19 cellular contexts compared by ENCODE assay signal in the genomic region with DNA sequence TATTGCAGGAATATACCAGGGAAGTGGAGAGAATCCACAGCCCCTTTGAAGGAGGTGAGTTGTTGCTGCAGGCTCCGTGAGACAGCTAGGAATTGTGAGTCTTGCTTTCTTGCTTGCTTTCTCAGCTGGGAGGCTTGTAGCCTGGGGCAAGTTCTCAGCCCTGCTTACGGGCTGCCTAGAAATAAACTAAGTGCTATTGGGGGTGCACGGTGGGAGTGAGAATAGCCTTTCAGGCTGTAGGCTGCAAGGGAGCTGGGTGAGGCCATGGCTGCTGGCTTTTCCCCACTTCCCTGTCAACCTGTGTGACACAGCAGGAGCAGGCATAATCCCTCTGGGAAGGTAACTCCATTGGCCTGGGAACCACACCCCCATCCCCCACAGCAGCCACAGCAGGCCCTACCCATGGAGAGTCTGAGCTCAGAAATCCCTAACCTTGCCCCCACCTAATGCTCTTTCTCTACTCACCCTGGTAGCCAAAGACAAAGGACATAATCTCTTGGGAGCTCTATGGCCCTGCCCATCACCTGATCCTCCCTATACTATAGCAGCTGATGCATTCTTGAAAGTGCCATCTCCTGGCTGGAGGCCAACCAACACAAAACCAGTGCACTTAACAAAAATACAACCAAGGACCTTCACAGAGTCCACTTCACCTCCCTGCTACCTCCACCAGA.
DNase-seq lines count a peak whose midpoint lies in the region; TF ChIP-seq lines count a peak whose summit lies in the region.
"Had no signal": no experiment of that assay in that cellular context is flagged by ENCODE, and none has a peak within 500 bp of the region (broad histone marks: within the 10 kb centered on the region; RNA-seq: fewer than 3 reads in every experiment).

No MANE protein-coding gene starts in this region.

- H3K27me3 ChIP-seq in H9 (ENCODE audit: insufficient read depth, low read length) (no peaks in the 10 kb centered on the region), mesendoderm (ENCODE audit: insufficient read depth, low read length, poor library complexity) (no peaks in the 10 kb centered on the region)

- H3K4ac ChIP-seq in H9 (ENCODE audit: low read depth, low read length) (no peak overlapping the region), mesendoderm (ENCODE audit: low read depth, low read length) (no peak overlapping the region)

- H2AK5ac ChIP-seq in H9 (ENCODE audit: insufficient read length, low read length) (no peak overlapping the region), mesendoderm (ENCODE audit: low read length) (no peak overlapping the region)

- no peaks in the 10 kb centered on the region for H3K36me3 ChIP-seq in mesendoderm (ENCODE audit: control insufficient read depth, insufficient read depth, low read length)

- no peak overlapping the region for H2BK12ac ChIP-seq in H9 (ENCODE audit: insufficient read length, low read depth, low read length)

- H2BK120ac ChIP-seq in H9 (ENCODE audit: low read depth, low read length, poor library complexity, severe bottlenecking) = no peak overlapping the region
- no peak overlapping the region for H2BK120ac ChIP-seq in mesendoderm (ENCODE audit: low read depth, low read length)

- H3K9me3 ChIP-seq in H9 (ENCODE audit: control insufficient read depth, low read depth, low read length) = no peaks in the 10 kb centered on the region
- H3K9me3 ChIP-seq: A549, SK-N-SH had no signal

- H3K23me2 ChIP-seq in H9 (ENCODE audit: insufficient read length, low read depth, low read length, poor library complexity, severe bottlenecking) = no peaks in the 10 kb centered on the region

- no peak overlapping the region for H3K23ac ChIP-seq in H9 (ENCODE audit: insufficient read length, low read depth, low read length)
- no peak overlapping the region for H3K23ac ChIP-seq in mesendoderm (ENCODE audit: low read length)

- H3K27ac ChIP-seq in H9 (ENCODE audit: insufficient read length, low read depth, low read length) (no peak overlapping the region), mesendoderm (ENCODE audit: low read depth, low read length) (no peak overlapping the region)
- H3K27ac ChIP-seq: A549, PC-9, RWPE1 had no signal

- no peak overlapping the region for H3K18ac ChIP-seq in H9 (ENCODE audit: insufficient read length, low read depth, low read length)
- no peak overlapping the region for H3K18ac ChIP-seq in mesendoderm (ENCODE audit: low read length)

- no peak overlapping the region for H3K4me3 ChIP-seq in mesendoderm (ENCODE audit: low read length)
- H3K4me3 ChIP-seq: A549, GM12878, PC-9 had no signal

- H3K79me1 ChIP-seq in H9 (ENCODE audit: insufficient read depth, low read depth, low read length, poor library complexity, severe bottlenecking) (no peaks in the 10 kb centered on the region), mesendoderm (ENCODE audit: low read length) (no peaks in the 10 kb centered on the region)

- H4K91ac ChIP-seq in H9 (ENCODE audit: insufficient read length, low read depth, low read length) = no peak overlapping the region

- H3K79me2 ChIP-seq in H9 (ENCODE audit: insufficient read depth, low read length) (no peaks in the 10 kb centered on the region), mesendoderm (ENCODE audit: control insufficient read depth, insufficient read depth, low read length) (no peaks in the 10 kb centered on the region)

- H3K56ac ChIP-seq in H9 (ENCODE audit: insufficient read length, low read depth, low read length) = no peak overlapping the region
- peak overlapping the region; percentile 0 for H3K56ac ChIP-seq in mesendoderm (ENCODE audit: low read length)

- H4K5ac ChIP-seq in H9 (ENCODE audit: insufficient read length, low read depth, low read length) = no peak overlapping the region
- H4K5ac ChIP-seq in mesendoderm (ENCODE audit: low read length) = no peak overlapping the region

- H3T11ph ChIP-seq in H9 (ENCODE audit: low read length) = no peak overlapping the region

- DNase-seq in ELF-1 (ENCODE audit: low read depth, low spot score) (peak; percentile 75), H9 (peak; percentile 28), NCI-H69 (lab: John Stamatoyannopoulos, UW) (peak; percentile 74), mesendoderm (peak; percentile 54), SIG-M5 treated with dmso at 0.1 percent for 504 hours (lab: John Stamatoyannopoulos, UW; ENCODE audit: unreplicated experiment) (no peak), HT-29 (ENCODE audit: low spot score) (no peak)
- DNase-seq in stimulated activated CD4-positive, alpha-beta T cell treated with anti-CD3 and anti-CD28 coated beads, Interleukin-15, amount 100 ng/mL, for 24 hours = no peak
- DNase-seq: DMS79, NCI-H1694, NCI-H226, NCI-H524 treated with DMSO at 0.1 percent for 48 hours, PC-9, SHP77 treated with DMSO at 0.1 percent for 48 hours, SK-N-SH had no signal

- no peak for TF ChIP-seq CTCF in H9 (conservative IDR thresholded peaks at IDR 0.05)

- no peak overlapping the region for H2AFZ ChIP-seq in H9 (ENCODE audit: low read length)
- H2AFZ ChIP-seq: PC-9 had no signal

- no peaks in the 10 kb centered on the region for H4K20me1 ChIP-seq in H9 (ENCODE audit: control insufficient read depth, insufficient read depth, insufficient read length)

- no peaks in the 10 kb centered on the region for H3K4me1 ChIP-seq in H9 (ENCODE audit: insufficient read depth, low read length)
- no peaks in the 10 kb centered on the region for H3K4me1 ChIP-seq in mesendoderm (ENCODE audit: control insufficient read depth, low read depth, low read length)
- H3K4me1 ChIP-seq: A549 had no signal

- H2BK15ac ChIP-seq in H9 (ENCODE audit: low read depth, low read length) (no peak overlapping the region), mesendoderm (replicated peaks; ENCODE audit: low read depth) (no peak overlapping the region)

- H3K9me3 Mint-ChIP-seq in H9 = peaks cover 0 to 3% of the 10 kb centered on the region in 2 experiments; a peak in 4 of 5 replicates

- no peak overlapping the region for H3K4me2 ChIP-seq in H9 (ENCODE audit: insufficient read depth, insufficient read length, low read length)
- no peak overlapping the region for H3K4me2 ChIP-seq in mesendoderm (ENCODE audit: low read length)
- H3K4me2 ChIP-seq: A549, PC-9, SK-N-SH had no signal

- H2BK20ac ChIP-seq in H9 (ENCODE audit: low read depth, low read length, poor library complexity, severe bottlenecking) = no peak overlapping the region

- H3K27me3 Mint-ChIP-seq in H9 (ENCODE audit: low read depth) = no peaks in the 10 kb centered on the region
- H3K27me3 Mint-ChIP-seq: B cell had no signal

- no CpG with 5 or more reads among the region's 3 CpGs for WGBS in H9 (ENCODE audit: extremely low coverage, insufficient read length, low lambda C conversion rate)
- WGBS in mesendoderm (ENCODE audit: extremely low coverage, insufficient coverage, low lambda C conversion rate) = no CpG with 5 or more reads among the region's 3 CpGs

- H3K4me1 Mint-ChIP-seq in H9 = peaks cover 6 to 12% of the 10 kb centered on the region in 2 experiments
- H3K4me1 Mint-ChIP-seq: CD14-positive monocyte had no signal

- H3K14ac ChIP-seq in H9 (ENCODE audit: insufficient read depth, low read length) = no peak overlapping the region

- peaks cover 0 to 5% (median 0%) of the 10 kb centered on the region in 3 experiments; a peak in 4 of 7 replicates for H3K36me3 Mint-ChIP-seq in H9 (ENCODE audit: insufficient read depth in 1 of 3, low read depth in 3 of 3)
- H3K36me3 Mint-ChIP-seq: CD14-positive monocyte had no signal

- H4K8ac ChIP-seq in H9 (replicated peaks; ENCODE audit: insufficient read length, low read depth, low read length) (no peak overlapping the region), mesendoderm (ENCODE audit: low read depth, low read length) (no peak overlapping the region)

- H2BK5ac ChIP-seq in H9 (ENCODE audit: insufficient read length, low read length) = no peak overlapping the region
- H2BK5ac ChIP-seq in mesendoderm (ENCODE audit: low read length) = no peak overlapping the region

- peak overlapping the region in 2 of 3 experiments; percentile 10 to 26; a peak in 1 of 7 replicates for H3K27ac Mint-ChIP-seq in H9
- H3K27ac Mint-ChIP-seq: B cell, CD14-positive monocyte had no signal

- no peak overlapping the region for H3K9ac ChIP-seq in H9 (ENCODE audit: extremely low read depth, insufficient read length, low read length)
- no peak overlapping the region for H3K9ac ChIP-seq in mesendoderm (ENCODE audit: low read length)
- H3K9ac ChIP-seq: SK-N-SH had no signal

- H3K4me3 Mint-ChIP-seq in H9 = no peak overlapping the region
- H3K4me3 Mint-ChIP-seq: B cell, CD14-positive monocyte had no signal

Comparison
In these comparisons a context has a peak if more than half of its experiments do, and no peak if none do; other contexts are left out.
1. DNase-seq: peak in ELF-1 (single experiment), H9 (single experiment), NCI-H69 (single experiment) and mesendoderm (single experiment); none in SIG-M5 treated with dmso at 0.1 percent for 504 hours (single experiment), stimulated activated CD4-positive, alpha-beta T cell treated with anti-CD3 and anti-CD28 coated beads, Interleukin-15, amount 100 ng/mL, for 24 hours (single experiment) and HT-29 (single experiment).